In the genomic region with DNA sequence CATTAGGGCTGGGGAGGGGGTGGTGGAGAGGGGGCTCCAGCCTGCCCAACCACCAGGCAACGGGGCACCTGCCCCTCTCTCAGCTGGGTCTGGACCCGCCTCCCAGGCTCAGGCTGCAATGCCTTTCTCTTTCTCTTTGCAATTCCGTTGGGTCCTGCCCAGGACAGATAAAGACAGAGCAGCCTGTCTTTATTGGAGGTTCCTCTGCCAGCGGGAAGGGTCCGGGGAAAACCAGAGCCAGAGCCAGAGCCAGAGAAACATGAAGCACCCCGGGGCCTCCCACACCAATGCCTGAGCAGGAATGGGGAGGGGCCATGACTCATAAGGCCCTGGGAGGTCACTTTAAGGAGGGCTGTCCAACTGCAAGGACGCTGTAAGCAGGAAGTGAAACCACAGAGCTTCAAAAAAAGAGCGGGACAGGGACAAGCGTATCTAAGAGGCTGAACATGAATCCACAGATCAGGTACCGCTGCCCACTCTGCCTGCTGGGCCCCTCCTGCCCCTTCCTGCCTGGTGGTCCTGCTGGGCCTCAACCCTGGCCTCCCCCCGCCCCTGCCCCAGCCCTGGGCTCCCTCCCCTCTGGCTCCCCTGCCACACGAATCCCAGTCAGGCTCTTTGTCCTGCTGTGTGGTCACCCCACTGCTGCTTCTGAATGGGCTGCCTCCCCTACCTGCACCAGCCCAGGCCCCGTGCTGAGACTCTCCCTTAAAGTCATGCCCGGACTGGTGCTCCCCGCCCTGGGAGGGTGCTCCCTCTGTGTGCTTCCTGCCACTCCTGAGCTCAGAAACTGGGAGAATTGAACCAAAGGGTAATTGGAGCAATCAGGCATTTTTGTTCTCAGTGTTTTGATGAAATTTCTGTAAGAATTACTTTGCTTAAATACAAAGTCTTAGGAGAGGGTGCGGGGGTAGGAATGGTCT, we compare ENCODE assay signal across 8 cellular contexts. TPM values are rescaled to one million over a fixed set of nuclear protein-coding genes. Genes with fewer than 3 reads are reported as not detected.
A peak's percentile ranks its signal among the peaks of the same experiment; 100 is the strongest.
DNase-seq lines count a peak whose midpoint lies in the region; ATAC-seq and TF ChIP-seq lines count a peak whose summit lies in the region.

A gene (plus strand): TSS at position 340 of the 920 bp plus-strand sequence. CDS start 107 bp downstream, at position 447.

- H3K27ac ChIP-seq in heart left ventricle, result peak within 1 kb of the TSS in 7 of 12 donors; percentile 2 to 78 (median 46)
- H3K27ac ChIP-seq in upper lobe of left lung, result peak within 1 kb of the TSS in 3 of 4 donors; percentile 43 to 80 (median 66)

- peaks cover 0 to 6% of the 10 kb centered on the region in 2 donors for H3K9me3 Mint-ChIP-seq in activated naive CD4-positive, alpha-beta T cell treated with anti-CD3 and anti-CD28 coated beads, Interleukin-2, amount 50 U/mL, for 72 hours
- H3K9me3 Mint-ChIP-seq in progenitor cell of endocrine pancreas (ENCODE audit: low read depth), result peaks cover 5% of the 10 kb centered on the region

- no peaks in the 10 kb centered on the region for H3K27me3 Mint-ChIP-seq in progenitor cell of endocrine pancreas

- H3K4me3 ChIP-seq in heart left ventricle, result peak within 1 kb of the TSS in 11 of 12 donors; percentile 7 to 62 (median 49)
- H3K4me3 ChIP-seq in upper lobe of left lung, result peak within 1 kb of the TSS in 3 of 4 donors; percentile 26 to 54 (median 54)

- TF ChIP-seq EP300 in upper lobe of left lung (IDR thresholded peaks at IDR 0.05), result no peak

- intact Hi-C loops in heart left ventricle (cut with DNase I), result loop anchor here in 2 of 10 donors (5.0 kb wide), 1 partner anchor 110 kb away; a partner anchor contains a TSS

- WGBS in heart left ventricle, 4 donors, result 17 to 18% (median 17%) methylated on average over 14 to 16 of the region's 16 CpGs; no CpG with 5 or more reads in 1 of the 4 donors
- WGBS in upper lobe of left lung, 2 donors, result 9% methylated on average over 10 of the region's 16 CpGs; no CpG with 5 or more reads in 1 of the 2 donors

- no peaks in the 10 kb centered on the region for H3K9me3 ChIP-seq in heart left ventricle
- no peaks in the 10 kb centered on the region for H3K9me3 ChIP-seq in upper lobe of left lung

- peaks cover 6% of the 10 kb centered on the region for H3K4me1 Mint-ChIP-seq in progenitor cell of endocrine pancreas (ENCODE audit: low read depth)

- H3K27me3 ChIP-seq in heart left ventricle (no peaks in the 10 kb centered on the region), upper lobe of left lung (no peaks in the 10 kb centered on the region)

- peaks cover 0 to 18% (median 10%) of the 10 kb centered on the region in 12 donors for H3K4me1 ChIP-seq in heart left ventricle
- H3K4me1 ChIP-seq in upper lobe of left lung, result peaks cover 0 to 19% (median 17%) of the 10 kb centered on the region in 4 donors

- H3K36me3 ChIP-seq in heart left ventricle (no peaks in the 10 kb centered on the region), upper lobe of left lung (no peaks in the 10 kb centered on the region)

- in situ Hi-C loops in ACHN (cut with HindIII; ENCODE audit: low pct_ligation_motif_present, low pct_unique_long_range_greater_than_20kb, low sequenced_read_pairs) (no loop called here), SK-MEL-5 (cut with HindIII; ENCODE audit: low pct_unique_long_range_greater_than_20kb, low sequenced_read_pairs) (no loop called here)

- H3K4me3 Mint-ChIP-seq in progenitor cell of endocrine pancreas (ENCODE audit: low read depth), result peak within 1 kb of the TSS; percentile 19

- no peak for TF ChIP-seq CTCF in heart left ventricle (IDR thresholded peaks at IDR 0.05)
- no peak for TF ChIP-seq CTCF in progenitor cell of endocrine pancreas (IDR thresholded peaks at IDR 0.05; ENCODE audit: unreplicated experiment)
- TF ChIP-seq CTCF in upper lobe of left lung (IDR thresholded peaks at IDR 0.05), result no peak

- peak within 1 kb of the TSS; percentile 74 to 75 for H3K27ac Mint-ChIP-seq in activated naive CD4-positive, alpha-beta T cell treated with anti-CD3 and anti-CD28 coated beads, Interleukin-2, amount 50 U/mL, for 72 hours
- H3K27ac Mint-ChIP-seq in progenitor cell of endocrine pancreas, result peak within 1 kb of the TSS; percentile 95

- TF ChIP-seq POLR2A in heart left ventricle (IDR thresholded peaks at IDR 0.05) (no peak), upper lobe of left lung (IDR thresholded peaks at IDR 0.05) (peak in 1 of 4 donors; percentile 38)

- peak; percentile 96 for DNase-seq in ACHN
- peak; percentile 92 for DNase-seq in SK-MEL-5 (ENCODE audit: low read depth, low spot score)
- DNase-seq in activated naive CD4-positive, alpha-beta T cell treated with anti-CD3 and anti-CD28 coated beads, Interleukin-2, amount 50 U/mL, for 72 hours (ENCODE audit: low spot score in 2 of 2), result peak; percentile 64 to 85
- DNase-seq in heart left ventricle, result peak; percentile 67 to 90 (median 86)
- DNase-seq in progenitor cell of endocrine pancreas (ENCODE audit: low spot score, unreplicated experiment), result no peak
- DNase-seq in upper lobe of left lung, result no peak

- H3K36me3 Mint-ChIP-seq in activated naive CD4-positive, alpha-beta T cell treated with anti-CD3 and anti-CD28 coated beads, Interleukin-2, amount 50 U/mL, for 72 hours, result peaks cover 0 to 24% of the 10 kb centered on the region in 2 donors
- H3K36me3 Mint-ChIP-seq in progenitor cell of endocrine pancreas (ENCODE audit: insufficient read depth), result peaks cover 3% of the 10 kb centered on the region

- ATAC-seq in GM18870 (IDR thresholded peaks at IDR 0.05; ENCODE audit: unreplicated experiment) (peak; percentile 38), HG03442 (IDR thresholded peaks at IDR 0.05; ENCODE audit: unreplicated experiment) (peak; percentile 38), heart left ventricle (peak; percentile 97 to 99 (median 99)), upper lobe of left lung (ENCODE audit: low FRiP score in 2 of 2) (peak; percentile 95 to 97)
- peak; percentile 45 to 63 for ATAC-seq in activated naive CD4-positive, alpha-beta T cell treated with anti-CD3 and anti-CD28 coated beads, Interleukin-2, amount 50 U/mL, for 72 hours

RNA-seq across cellular contexts. Expression of the gene that starts here (rescaled TPM):
- 3.8 and 4.3 TPM in 2 replicates for total RNA-seq in SK-MEL-5 (2014; rRNA removed; shearing (Covaris generic))
- polyA plus RNA-seq in SK-MEL-5 (2015; cell fraction: cytosol; rRNA removed), result 37.7 and 43.4 TPM in 2 replicates
- polyA plus RNA-seq in SK-MEL-5 (2015; cell fraction: nucleus; rRNA removed), result 13.0 and 15.8 TPM in 2 replicates
- 1 to 10 TPM; 6.4 to 9.6 TPM for total RNA-seq in activated naive CD4-positive, alpha-beta T cell treated with anti-CD3 and anti-CD28 coated beads, Interleukin-2, amount 50 U/mL, for 72 hours
- total RNA-seq in heart left ventricle, result 10 to 100 TPM in 1 of 9 donors, 1 to 10 TPM in 3, under 1 TPM in 3, not detected in 2; 0.49 to 10.3 (median 1.1) TPM
- polyA plus RNA-seq in heart left ventricle, result 1 to 10 TPM in 1 of 2 donors, under 1 TPM in 1; 0.85 to 1.0 TPM
- total RNA-seq in progenitor cell of endocrine pancreas, result 10.1 and 12.6 TPM in 2 replicates
- total RNA-seq in upper lobe of left lung, result 1 to 10 TPM in 3 of 6 donors, under 1 TPM in 1, not detected in 2; 0.89 to 5.8 (median 1.5) TPM

Comparison
In these comparisons a context has a peak if more than half of its experiments do, and no peak if none do; other contexts are left out.
1. DNase-seq: peak in ACHN (single experiment), SK-MEL-5 (single experiment), activated naive CD4-positive, alpha-beta T cell treated with anti-CD3 and anti-CD28 coated beads, Interleukin-2, amount 50 U/mL, for 72 hours (2 of 2) and heart left ventricle (5 of 5); none in progenitor cell of endocrine pancreas (single experiment) and upper lobe of left lung (0 of 2).
2. ATAC-seq: peak in every context shown above with its lines; median percentile 99 in heart left ventricle; 96 in upper lobe of left lung; 54 in activated naive CD4-positive, alpha-beta T cell treated with anti-CD3 and anti-CD28 coated beads, Interleukin-2, amount 50 U/mL, for 72 hours; 38 in GM18870; 38 in HG03442.